7 cellular contexts compared by ENCODE assay signal in the genomic region with DNA sequence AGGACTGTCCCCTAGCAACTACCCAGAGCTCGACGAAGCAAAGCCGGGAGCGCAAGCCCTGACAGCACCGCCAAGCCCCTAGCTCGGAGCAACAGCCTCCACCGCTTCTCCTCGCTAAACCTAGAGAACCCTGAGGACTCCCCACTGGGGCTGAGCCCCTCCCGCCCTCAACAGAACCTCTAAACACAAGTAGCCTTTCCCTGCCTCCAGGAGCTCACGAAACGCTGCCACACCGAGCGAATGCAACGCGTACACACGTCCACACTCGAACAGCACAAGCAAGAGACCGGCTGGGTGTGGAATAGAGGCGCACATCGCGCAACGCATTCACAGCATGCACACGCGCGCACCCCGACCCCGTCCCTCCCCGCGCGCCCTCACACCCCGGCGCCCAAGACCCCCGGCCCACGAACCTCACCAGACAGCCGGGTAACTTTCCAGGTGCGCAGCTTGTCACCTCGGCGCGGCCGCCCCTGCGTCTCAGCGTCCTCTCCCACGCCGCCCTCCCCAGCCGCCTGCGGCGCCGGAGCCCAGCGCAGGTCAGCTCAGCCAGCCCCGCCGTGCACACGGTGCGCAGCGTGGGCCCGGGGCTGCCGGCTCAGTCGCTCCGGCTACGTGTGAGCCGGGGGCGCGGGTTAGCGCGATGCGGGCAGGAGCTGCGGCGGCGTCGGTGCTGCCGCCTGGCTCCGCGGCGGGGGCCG. TPM values are rescaled to one million over a fixed set of nuclear protein-coding genes. Genes with fewer than 3 reads are reported as not detected.
DNase-seq lines count a peak whose midpoint lies in the region; ATAC-seq and TF ChIP-seq lines count a peak whose summit lies in the region.

No MANE protein-coding gene starts in this region.

- H3K4me1 Mint-ChIP-seq in T-helper 17 cell (peaks cover 7% of the 10 kb centered on the region), progenitor cell of endocrine pancreas (ENCODE audit: low read depth) (peaks cover 6% of the 10 kb centered on the region)

- no peaks in the 10 kb centered on the region for H3K9me3 ChIP-seq in T-helper 17 cell (ENCODE audit: control insufficient read depth, low read length, poor library complexity, severe bottlenecking)

- H3K4me3 ChIP-seq in H7 (ENCODE audit: insufficient read depth, low read depth, low read length) = peak overlapping the region; percentile 47

- H3K27me3 ChIP-seq in H7 (ENCODE audit: control insufficient read depth, insufficient read depth, low read length) = peaks cover 45% of the 10 kb centered on the region

- H3K27me3 Mint-ChIP-seq in T-helper 17 cell (peaks cover 19% of the 10 kb centered on the region), progenitor cell of endocrine pancreas (peaks cover 47% of the 10 kb centered on the region)

- no peaks in the 10 kb centered on the region for H3K36me3 ChIP-seq in H7 (replicated peaks; ENCODE audit: control insufficient read depth, insufficient read depth, low read length)

- peaks cover 6% of the 10 kb centered on the region for H3K9me3 Mint-ChIP-seq in progenitor cell of endocrine pancreas (ENCODE audit: low read depth)

- TF ChIP-seq CTCF in progenitor cell of endocrine pancreas (IDR thresholded peaks at IDR 0.05; ENCODE audit: unreplicated experiment) = no peak

- peak overlapping the region; percentile 65 for H3K4me3 Mint-ChIP-seq in T-helper 17 cell
- H3K4me3 Mint-ChIP-seq in progenitor cell of endocrine pancreas (ENCODE audit: low read depth) = peak overlapping the region; percentile 78

- H3K27ac Mint-ChIP-seq in T-helper 17 cell (no peak overlapping the region), progenitor cell of endocrine pancreas (peak overlapping the region; percentile 68)

- H3K36me3 Mint-ChIP-seq in T-helper 17 cell (ENCODE audit: low read depth) (no peaks in the 10 kb centered on the region), progenitor cell of endocrine pancreas (ENCODE audit: insufficient read depth) (peaks cover under 1% of the 10 kb centered on the region)

- ATAC-seq in T-helper 17 cell (peak; percentile 32), HG03378 (IDR thresholded peaks at IDR 0.05; ENCODE audit: unreplicated experiment) (no peak), GM18517 (IDR thresholded peaks at IDR 0.05; ENCODE audit: unreplicated experiment) (no peak)

- DNase-seq in H7 (peak; percentile 74), T-helper 17 cell (no peak), germinal center (ENCODE audit: low spot score) (peak; percentile 5), progenitor cell of endocrine pancreas (ENCODE audit: low spot score, unreplicated experiment) (peak; percentile 41), NCI-H1436 treated with DMSO at 0.1 percent for 48 hours (lab: John Stamatoyannopoulos, UW) (no peak)

RNA-seq across cellular contexts. Expression of gene PRKG2, which starts 0.4 kb away (rescaled TPM):
- 2.2 and 3.1 TPM in 2 replicates for total RNA-seq in H7 (2014; rRNA removed; shearing (Covaris generic))
- total RNA-seq in T-helper 17 cell = under 1 TPM; 0.10 to 0.55 TPM
- total RNA-seq in progenitor cell of endocrine pancreas = 2.9 and 3.3 TPM in 2 replicates

Comparison
In these comparisons a context has a peak if more than half of its experiments do, and no peak if none do; other contexts are left out.
1. DNase-seq: peak in H7 (single experiment), germinal center (single experiment) and progenitor cell of endocrine pancreas (single experiment); none in T-helper 17 cell (0 of 3) and NCI-H1436 treated with DMSO at 0.1 percent for 48 hours (single experiment).